Comparison of ENCODE assay signal across 1 cellular context in genomic region chr5:5314166-5314565, GRCh38.
TF ChIP-seq lines count a peak whose summit lies in the region.

No MANE protein-coding gene starts in this region.

TF ChIP-seq in GM23338, 12 proteins besides CTCF, POLR2A, EP300 and RAD21 (continued from another document):
- TF ChIP-seq, protein P1, sequence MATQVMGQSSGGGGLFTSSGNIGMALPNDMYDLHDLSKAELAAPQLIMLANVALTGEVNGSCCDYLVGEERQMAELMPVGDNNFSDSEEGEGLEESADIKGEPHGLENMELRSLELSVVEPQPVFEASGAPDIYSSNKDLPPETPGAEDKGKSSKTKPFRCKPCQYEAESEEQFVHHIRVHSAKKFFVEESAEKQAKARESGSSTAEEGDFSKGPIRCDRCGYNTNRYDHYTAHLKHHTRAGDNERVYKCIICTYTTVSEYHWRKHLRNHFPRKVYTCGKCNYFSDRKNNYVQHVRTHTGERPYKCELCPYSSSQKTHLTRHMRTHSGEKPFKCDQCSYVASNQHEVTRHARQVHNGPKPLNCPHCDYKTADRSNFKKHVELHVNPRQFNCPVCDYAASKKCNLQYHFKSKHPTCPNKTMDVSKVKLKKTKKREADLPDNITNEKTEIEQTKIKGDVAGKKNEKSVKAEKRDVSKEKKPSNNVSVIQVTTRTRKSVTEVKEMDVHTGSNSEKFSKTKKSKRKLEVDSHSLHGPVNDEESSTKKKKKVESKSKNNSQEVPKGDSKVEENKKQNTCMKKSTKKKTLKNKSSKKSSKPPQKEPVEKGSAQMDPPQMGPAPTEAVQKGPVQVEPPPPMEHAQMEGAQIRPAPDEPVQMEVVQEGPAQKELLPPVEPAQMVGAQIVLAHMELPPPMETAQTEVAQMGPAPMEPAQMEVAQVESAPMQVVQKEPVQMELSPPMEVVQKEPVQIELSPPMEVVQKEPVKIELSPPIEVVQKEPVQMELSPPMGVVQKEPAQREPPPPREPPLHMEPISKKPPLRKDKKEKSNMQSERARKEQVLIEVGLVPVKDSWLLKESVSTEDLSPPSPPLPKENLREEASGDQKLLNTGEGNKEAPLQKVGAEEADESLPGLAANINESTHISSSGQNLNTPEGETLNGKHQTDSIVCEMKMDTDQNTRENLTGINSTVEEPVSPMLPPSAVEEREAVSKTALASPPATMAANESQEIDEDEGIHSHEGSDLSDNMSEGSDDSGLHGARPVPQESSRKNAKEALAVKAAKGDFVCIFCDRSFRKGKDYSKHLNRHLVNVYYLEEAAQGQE (IDR thresholded peaks at IDR 0.05; ENCODE audit: unreplicated experiment), result no peak
- TF ChIP-seq EZH2 (IDR thresholded peaks at IDR 0.05; ENCODE audit: low read depth, unreplicated experiment) (no peak), JUNB (IDR thresholded peaks at IDR 0.05; ENCODE audit: unreplicated experiment) (no peak), NANOG (IDR thresholded peaks at IDR 0.05; ENCODE audit: borderline replicate concordance) (no peak), ZNF462 (CRISPR knock-in tag; IDR thresholded peaks at IDR 0.05) (no peak), POLR2AphosphoS5 (IDR thresholded peaks at IDR 0.05; ENCODE audit: low read depth) (no peak), ZNF114 (CRISPR knock-in tag; IDR thresholded peaks at IDR 0.05) (no peak)
TF ChIP-seq in GM23338: peak in this region for 0.
